10 cellular contexts compared by ENCODE assay signal in the genomic region with DNA sequence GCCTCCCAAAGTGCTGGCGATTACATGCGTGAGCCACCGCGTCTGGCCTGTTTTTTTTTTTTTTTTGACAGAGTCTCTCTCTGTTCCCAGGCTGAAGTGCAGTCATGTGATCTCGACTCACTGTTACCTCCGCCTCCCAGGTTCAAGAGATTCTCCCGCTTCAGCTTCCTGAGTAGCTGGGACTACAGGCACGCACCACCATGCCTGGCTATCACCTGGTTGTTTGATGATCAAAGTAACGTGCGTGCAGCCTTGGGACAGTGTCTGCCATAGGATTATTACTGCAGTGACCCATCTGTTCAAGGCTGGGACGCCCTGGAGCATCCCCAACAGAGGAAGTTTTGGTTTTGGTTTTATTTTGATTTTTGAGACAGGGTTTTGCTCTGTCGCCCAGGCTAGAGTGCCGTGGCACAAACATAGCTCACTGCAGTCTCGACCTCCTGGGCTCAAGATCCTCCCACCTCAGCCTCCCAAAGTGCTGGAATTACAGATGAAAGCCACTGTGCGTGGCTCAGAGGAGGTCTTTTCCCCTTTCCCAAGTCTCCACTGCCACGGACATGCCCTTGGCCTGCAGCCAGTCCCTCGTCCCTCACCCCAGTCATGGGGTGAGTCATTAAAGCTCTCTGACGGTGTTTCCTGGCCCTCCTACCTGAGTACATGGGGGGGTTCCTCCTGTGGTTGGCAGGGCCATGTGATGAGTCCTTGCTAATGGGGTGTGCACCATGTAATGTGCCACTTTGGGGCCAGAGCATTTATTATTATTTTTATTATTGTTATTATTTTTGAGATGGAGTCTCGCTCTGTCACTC.
A peak's percentile ranks its signal among the peaks of the same experiment; 100 is the strongest.
DNase-seq lines count a peak whose midpoint lies in the region; ATAC-seq and TF ChIP-seq lines count a peak whose summit lies in the region.
"Had no signal": no experiment of that assay in that cellular context is flagged by ENCODE, and none has a peak within 500 bp of the region (broad histone marks: within the 10 kb centered on the region; RNA-seq: fewer than 3 reads in every experiment).

No MANE protein-coding gene starts in this region.

- intact Hi-C loops in naive thymus-derived CD4-positive, alpha-beta T cell (cut with micrococcal nuclease) = no loop called here

- H2AFZ ChIP-seq in MM.1S (ENCODE audit: low read length) = peak overlapping the region; percentile 47

- POLR2A ChIA-PET in naive thymus-derived CD4-positive, alpha-beta T cell (lab: Charles Lee) = interaction anchor here (0.6 to 6.2 kb wide), 8 partner anchors 14 to 496 kb away, joined by 3 to 35 read pairs (median 4); no protein-coding TSS in a partner anchor

- H3K36me3 Mint-ChIP-seq in activated T-cell treated with anti-CD3 and anti-CD28 coated beads, Interleukin-2, amount 50 U/mL, for 4 hours (ENCODE audit: insufficient read depth) = no peaks in the 10 kb centered on the region
- H3K36me3 Mint-ChIP-seq in naive thymus-derived CD4-positive, alpha-beta T cell = no peaks in the 10 kb centered on the region

- no peak for TF ChIP-seq CTCF in GM12864 (IDR thresholded peaks at IDR 0.05; ENCODE audit: low read depth, low read length, missing control alignments)
- TF ChIP-seq CTCF in MM.1S (IDR thresholded peaks at IDR 0.05; ENCODE audit: low read length) = no peak

- peak overlapping the region; percentile 79 for H3K4me3 Mint-ChIP-seq in activated T-cell treated with anti-CD3 and anti-CD28 coated beads, Interleukin-2, amount 50 U/mL, for 4 hours
- H3K4me3 Mint-ChIP-seq in naive thymus-derived CD4-positive, alpha-beta T cell = peak overlapping the region; percentile 66 to 89 (median 80)

- H3K4me1 Mint-ChIP-seq in activated T-cell treated with anti-CD3 and anti-CD28 coated beads, Interleukin-2, amount 50 U/mL, for 4 hours (ENCODE audit: low read depth) = peaks cover 17% of the 10 kb centered on the region
- peaks cover 10 to 26% (median 22%) of the 10 kb centered on the region in 7 donors for H3K4me1 Mint-ChIP-seq in naive thymus-derived CD4-positive, alpha-beta T cell

- no peaks in the 10 kb centered on the region for H3K9me3 ChIP-seq in MM.1S (replicated peaks; ENCODE audit: insufficient read depth, low read length)
- no peaks in the 10 kb centered on the region for H3K9me3 ChIP-seq in naive thymus-derived CD4-positive, alpha-beta T cell (ENCODE audit: control insufficient read depth in 2 of 3, low read length in 3 of 3)

- no peaks in the 10 kb centered on the region for H3K9me2 ChIP-seq in MM.1S (replicated peaks; ENCODE audit: insufficient read depth, low read length)

- no peaks in the 10 kb centered on the region for H3K36me3 ChIP-seq in MM.1S (replicated peaks; ENCODE audit: insufficient read depth, low read length)
- H3K36me3 ChIP-seq in naive thymus-derived CD4-positive, alpha-beta T cell (ENCODE audit: control insufficient read depth in 2 of 3, insufficient read depth in 3 of 3, low read length in 3 of 3) = no peaks in the 10 kb centered on the region

- DNase-seq in GM12864 (ENCODE audit: low read depth) (no peak), MM.1S (peak; percentile 31), medulla oblongata (ENCODE audit: extremely low spot score) (no peak), cortex of kidney (lab: John Stamatoyannopoulos, UW) (no peak), HT-29 (ENCODE audit: low spot score) (no peak)
- peak; percentile 17 for DNase-seq in activated T-cell treated with anti-CD3 and anti-CD28 coated beads, Interleukin-2, amount 50 U/mL, for 4 hours
- DNase-seq in naive thymus-derived CD4-positive, alpha-beta T cell = peak in 3 of 9 donors; percentile 34 to 42 (median 38)
- DNase-seq: NCI-H1694 treated with DMSO at 0.1 percent for 48 hours had no signal

- peak overlapping the region; percentile 43 to 93 (median 85) for H3K27ac Mint-ChIP-seq in naive thymus-derived CD4-positive, alpha-beta T cell

- H3K4me2 ChIP-seq in MM.1S (ENCODE audit: low read depth, low read length) = peak overlapping the region; percentile 71; the same call in 1 of the 2 replicates

- no peak overlapping the region for H3K27ac ChIP-seq in MM.1S (ENCODE audit: low read length)
- H3K27ac ChIP-seq in naive thymus-derived CD4-positive, alpha-beta T cell (ENCODE audit: low read depth, low read length) = peak overlapping the region; percentile 53

- peaks cover 80% of the 10 kb centered on the region for H3K27me3 ChIP-seq in MM.1S (replicated peaks; ENCODE audit: insufficient read depth, low read length)
- H3K27me3 ChIP-seq in naive thymus-derived CD4-positive, alpha-beta T cell (ENCODE audit: control insufficient read depth in 2 of 2, insufficient read depth in 2 of 2, low read length in 2 of 2) = no peaks in the 10 kb centered on the region

- H3F3A ChIP-seq in MM.1S (ENCODE audit: insufficient read depth, low read length) = no peaks in the 10 kb centered on the region

- H4K20me1 ChIP-seq in MM.1S (ENCODE audit: insufficient read depth, low read length) = no peaks in the 10 kb centered on the region

- CTCF ChIA-PET in naive thymus-derived CD4-positive, alpha-beta T cell (lab: Charles Lee) = interaction anchor here (1.0 kb wide), 1 partner anchor 64 kb away, joined by 3 read pairs; no protein-coding TSS in a partner anchor

- H3K9me3 Mint-ChIP-seq in activated T-cell treated with anti-CD3 and anti-CD28 coated beads, Interleukin-2, amount 50 U/mL, for 4 hours = no peaks in the 10 kb centered on the region
- H3K9me3 Mint-ChIP-seq in naive thymus-derived CD4-positive, alpha-beta T cell = no peaks in the 10 kb centered on the region

- H3K9ac ChIP-seq in MM.1S (ENCODE audit: low read length) = no peak overlapping the region

- no peaks in the 10 kb centered on the region for H3K27me3 Mint-ChIP-seq in activated T-cell treated with anti-CD3 and anti-CD28 coated beads, Interleukin-2, amount 50 U/mL, for 4 hours (ENCODE audit: low read depth)
- H3K27me3 Mint-ChIP-seq in naive thymus-derived CD4-positive, alpha-beta T cell = peaks cover 0 to 3% (median 0%) of the 10 kb centered on the region in 5 donors

- ATAC-seq in activated T-cell treated with anti-CD3 and anti-CD28 coated beads, Interleukin-2, amount 50 U/mL, for 4 hours = peak; percentile 68 to 80
- peak; percentile 58 for ATAC-seq in naive thymus-derived CD4-positive, alpha-beta T cell
- ATAC-seq in HG02588 (IDR thresholded peaks at IDR 0.05; ENCODE audit: unreplicated experiment) = no peak

- H3K79me2 ChIP-seq in MM.1S (ENCODE audit: low read length) = no peaks in the 10 kb centered on the region

- H3K4me3 ChIP-seq in GM12864 (ENCODE audit: low read depth, low read length) = peak overlapping the region; percentile 33
- peak overlapping the region; percentile 49 for H3K4me3 ChIP-seq in MM.1S (ENCODE audit: low read length)
- H3K4me3 ChIP-seq in naive thymus-derived CD4-positive, alpha-beta T cell (ENCODE audit: low read length) = peak overlapping the region; percentile 59
- H3K4me3 ChIP-seq: lung had no signal

- no peaks in the 10 kb centered on the region for H3K4me1 ChIP-seq in MM.1S (ENCODE audit: low read length)
- H3K4me1 ChIP-seq in naive thymus-derived CD4-positive, alpha-beta T cell (ENCODE audit: control insufficient read depth in 2 of 2, insufficient read depth in 2 of 2, low read length in 2 of 2) = peaks cover 0 to 6% of the 10 kb centered on the region in 2 donors

Comparison
In these comparisons a context has a peak if more than half of its experiments do, and no peak if none do; other contexts are left out.
1. DNase-seq: peak in MM.1S (single experiment) and activated T-cell treated with anti-CD3 and anti-CD28 coated beads, Interleukin-2, amount 50 U/mL, for 4 hours (single experiment); none in GM12864 (single experiment), medulla oblongata (single experiment), cortex of kidney (single experiment) and HT-29 (single experiment).
2. Peak in every context shown above with its lines, with median percentiles within 50 percentile points of each other: H3K4me3 ChIP-seq.